In the genomic region with DNA sequence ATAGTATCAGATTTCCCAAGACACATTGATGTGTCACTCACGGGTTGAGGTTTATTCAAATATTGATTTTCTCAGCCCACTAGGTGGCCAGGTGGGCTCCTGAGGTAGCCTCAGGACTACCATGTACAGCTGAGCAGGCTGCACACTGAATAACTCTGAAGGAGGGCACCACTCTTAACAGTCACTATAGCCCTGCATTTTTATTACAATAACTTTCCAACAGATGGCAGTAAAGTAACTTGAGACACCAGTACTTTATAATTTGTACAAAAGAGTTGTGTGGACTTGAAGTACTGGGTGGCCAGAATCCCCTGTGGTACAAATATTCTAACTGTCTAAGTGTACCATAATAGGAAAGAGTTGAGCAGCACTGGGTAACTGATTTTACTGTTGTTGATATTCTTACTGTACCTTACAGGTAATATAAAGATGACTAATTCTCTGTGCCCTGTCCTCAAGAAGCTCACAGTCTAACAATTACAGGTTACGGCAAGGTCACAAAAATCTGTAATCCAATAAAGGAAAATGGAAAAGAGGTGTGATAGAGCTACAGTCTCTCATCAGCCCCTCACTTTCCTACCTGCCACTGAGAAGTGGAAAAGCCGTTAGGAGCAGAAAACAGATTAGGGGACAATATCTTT, we compare ENCODE assay signal across 9 cellular contexts.
DNase-seq lines count a peak whose midpoint lies in the region; ATAC-seq and TF ChIP-seq lines count a peak whose summit lies in the region.
"Had no signal": no experiment of that assay in that cellular context is flagged by ENCODE, and none has a peak within 500 bp of the region (broad histone marks: within the 10 kb centered on the region; RNA-seq: fewer than 3 reads in every experiment).

No MANE protein-coding gene starts in this region.

- POLR2A ChIA-PET in activated CD8-positive, alpha-beta T cell treated with anti-CD3 and anti-CD28 coated beads for 36 hours (lab: Charles Lee), result no interaction called here

- no peak overlapping the region for H3K27ac Mint-ChIP-seq in activated T-cell treated with anti-CD3 and anti-CD28 coated beads, Interleukin-2, amount 50 U/mL, for 72 hours
- H3K27ac Mint-ChIP-seq in activated CD8-positive, alpha-beta T cell treated with anti-CD3 and anti-CD28 coated beads for 36 hours, result no peak overlapping the region
- H3K27ac Mint-ChIP-seq: dendritic cell treated with granulocyte-macrophage colony-stimulating factor and Interleukin-4, amounts not matched to agents 40 ng/mL and 50 ng/mL, for 4 days had no signal

- TF ChIP-seq CTCF in activated CD8-positive, alpha-beta T cell treated with anti-CD3 and anti-CD28 coated beads for 36 hours (IDR thresholded peaks at IDR 0.05), result peak; percentile 70
- TF ChIP-seq CTCF in upper lobe of left lung (IDR thresholded peaks at IDR 0.05), result peak in 5 of 6 experiments; percentile 20 to 44 (median 33)

- H3K9me3 Mint-ChIP-seq in activated T-cell treated with anti-CD3 and anti-CD28 coated beads, Interleukin-2, amount 50 U/mL, for 72 hours, result no peaks in the 10 kb centered on the region
- no peaks in the 10 kb centered on the region for H3K9me3 Mint-ChIP-seq in activated CD8-positive, alpha-beta T cell treated with anti-CD3 and anti-CD28 coated beads for 36 hours
- H3K9me3 Mint-ChIP-seq: dendritic cell treated with granulocyte-macrophage colony-stimulating factor and Interleukin-4, amounts not matched to agents 40 ng/mL and 50 ng/mL, for 4 days had no signal

- peak; percentile 53 to 59 for ATAC-seq in activated T-cell treated with anti-CD3 and anti-CD28 coated beads, Interleukin-2, amount 50 U/mL, for 72 hours (replicated peaks in 1 of 2)
- peak; percentile 65 for ATAC-seq in activated CD8-positive, alpha-beta T cell treated with anti-CD3 and anti-CD28 coated beads for 36 hours
- peak in 1 of 2 donors; percentile 41 for ATAC-seq in upper lobe of left lung (ENCODE audit: low FRiP score in 2 of 2)
- no peak for ATAC-seq in GM18907 (IDR thresholded peaks at IDR 0.05; ENCODE audit: unreplicated experiment)

- no peak overlapping the region for H3K4me3 Mint-ChIP-seq in activated T-cell treated with anti-CD3 and anti-CD28 coated beads, Interleukin-2, amount 50 U/mL, for 72 hours
- H3K4me3 Mint-ChIP-seq in activated CD8-positive, alpha-beta T cell treated with anti-CD3 and anti-CD28 coated beads for 36 hours, result no peak overlapping the region
- H3K4me3 Mint-ChIP-seq: dendritic cell treated with granulocyte-macrophage colony-stimulating factor and Interleukin-4, amounts not matched to agents 40 ng/mL and 50 ng/mL, for 4 days had no signal

- no peak for TF ChIP-seq EP300 in upper lobe of left lung (IDR thresholded peaks at IDR 0.05)

- H3K4me1 ChIP-seq in upper lobe of left lung, result no peaks in the 10 kb centered on the region

- H3K36me3 ChIP-seq in upper lobe of left lung, result peaks cover 0 to 9% (median 6%) of the 10 kb centered on the region in 4 donors

- DNase-seq in activated T-cell treated with anti-CD3 and anti-CD28 coated beads, Interleukin-2, amount 50 U/mL, for 72 hours, result no peak
- DNase-seq in activated T-cell treated with anti-CD3 and anti-CD28 coated beads, Interleukin-2, amount 50 U/mL, for 1 hour, result no peak
- DNase-seq in NCI-H1436 treated with DMSO at 0.1 percent for 48 hours (lab: John Stamatoyannopoulos, UW), result peak; percentile 8
- DNase-seq in activated CD8-positive, alpha-beta T cell treated with anti-CD3 and anti-CD28 coated beads for 36 hours, result no peak
- DNase-seq in iris pigment epithelial cell (ENCODE audit: low read depth), result peak; percentile 47
- DNase-seq in upper lobe of left lung, result no peak
- DNase-seq in activated CD4-positive, alpha-beta T cell treated with anti-CD3 and anti-CD28 coated beads for 4 hours, result no peak

- H3K4me3 ChIP-seq in upper lobe of left lung, result no peak overlapping the region

- CTCF ChIA-PET in activated CD8-positive, alpha-beta T cell treated with anti-CD3 and anti-CD28 coated beads for 36 hours (lab: Charles Lee), result interaction anchor here (0.7 to 2.3 kb wide), 16 partner anchors 10 to 712 kb away, joined by 3 to 10 read pairs (median 4); no protein-coding TSS in a partner anchor

- intact Hi-C loops in activated CD8-positive, alpha-beta T cell treated with anti-CD3 and anti-CD28 coated beads for 36 hours (cut with micrococcal nuclease), result no loop called here

- H3K9me3 ChIP-seq in upper lobe of left lung, result no peaks in the 10 kb centered on the region

- peaks cover 0 to 4% of the 10 kb centered on the region in 2 donors for H3K36me3 Mint-ChIP-seq in activated T-cell treated with anti-CD3 and anti-CD28 coated beads, Interleukin-2, amount 50 U/mL, for 72 hours (ENCODE audit: insufficient read depth in 2 of 2)
- H3K36me3 Mint-ChIP-seq in activated CD8-positive, alpha-beta T cell treated with anti-CD3 and anti-CD28 coated beads for 36 hours (ENCODE audit: low read depth), result peaks cover 7% of the 10 kb centered on the region

- no peaks in the 10 kb centered on the region for H3K4me1 Mint-ChIP-seq in activated T-cell treated with anti-CD3 and anti-CD28 coated beads, Interleukin-2, amount 50 U/mL, for 72 hours (ENCODE audit: low read depth)
- H3K4me1 Mint-ChIP-seq in activated CD8-positive, alpha-beta T cell treated with anti-CD3 and anti-CD28 coated beads for 36 hours (ENCODE audit: low read depth), result no peaks in the 10 kb centered on the region

- H3K27ac ChIP-seq in upper lobe of left lung, result no peak overlapping the region

- H3K27me3 ChIP-seq in upper lobe of left lung, result no peaks in the 10 kb centered on the region

- WGBS in upper lobe of left lung, 2 donors, result 75 to 90% methylated on average over 3 of the region's 3 CpGs

- TF ChIP-seq POLR2A in upper lobe of left lung (IDR thresholded peaks at IDR 0.05), result no peak

- H3K27me3 Mint-ChIP-seq in activated T-cell treated with anti-CD3 and anti-CD28 coated beads, Interleukin-2, amount 50 U/mL, for 72 hours (ENCODE audit: low read depth), result no peaks in the 10 kb centered on the region
- no peaks in the 10 kb centered on the region for H3K27me3 Mint-ChIP-seq in activated CD8-positive, alpha-beta T cell treated with anti-CD3 and anti-CD28 coated beads for 36 hours
- H3K27me3 Mint-ChIP-seq: dendritic cell treated with granulocyte-macrophage colony-stimulating factor and Interleukin-4, amounts not matched to agents 40 ng/mL and 50 ng/mL, for 4 days had no signal

Comparison
In these comparisons a context has a peak if more than half of its experiments do, and no peak if none do; other contexts are left out.
1. DNase-seq: peak in NCI-H1436 treated with DMSO at 0.1 percent for 48 hours (single experiment) and iris pigment epithelial cell (single experiment); none in activated T-cell treated with anti-CD3 and anti-CD28 coated beads, Interleukin-2, amount 50 U/mL, for 72 hours (0 of 2), activated T-cell treated with anti-CD3 and anti-CD28 coated beads, Interleukin-2, amount 50 U/mL, for 1 hour (single experiment), activated CD8-positive, alpha-beta T cell treated with anti-CD3 and anti-CD28 coated beads for 36 hours (single experiment), upper lobe of left lung (0 of 2) and activated CD4-positive, alpha-beta T cell treated with anti-CD3 and anti-CD28 coated beads for 4 hours (0 of 2).